ENCODE assay signal across 13 cellular contexts in the genomic region with DNA sequence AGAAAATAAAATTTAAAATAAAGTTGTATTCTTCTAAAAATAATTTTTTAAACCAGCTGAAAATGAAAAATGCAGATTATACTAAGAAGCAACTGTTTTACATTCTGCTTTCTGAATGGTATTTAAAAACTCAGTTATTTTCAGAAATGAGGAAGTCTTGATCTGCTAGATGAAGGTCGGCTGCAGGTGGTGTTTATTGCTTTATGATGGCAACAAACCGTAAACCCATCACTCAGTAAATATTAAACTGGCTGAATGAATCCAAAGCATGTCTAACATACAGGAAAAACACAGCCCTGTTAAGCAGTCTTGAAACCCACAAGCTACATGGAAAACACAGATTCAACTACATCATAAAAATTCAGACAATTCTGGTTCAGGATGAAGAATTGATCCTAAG. TPM values are rescaled to one million over a fixed set of nuclear protein-coding genes. Genes with fewer than 3 reads are reported as not detected.
DNase-seq lines count a peak whose midpoint lies in the region; ATAC-seq and TF ChIP-seq lines count a peak whose summit lies in the region.
"Had no signal": no experiment of that assay in that cellular context is flagged by ENCODE, and none has a peak within 500 bp of the region (broad histone marks: within the 10 kb centered on the region; RNA-seq: fewer than 3 reads in every experiment).

No MANE protein-coding gene starts in this region.

- no peak overlapping the region for H3K4me3 Mint-ChIP-seq in CD4-positive, alpha-beta memory T cell

- no peaks in the 10 kb centered on the region for H3K27me3 ChIP-seq in BE2C
- H3K27me3 ChIP-seq in CD4-positive, alpha-beta memory T cell (ENCODE audit: insufficient read depth, low read length), result no peaks in the 10 kb centered on the region
- H3K27me3 ChIP-seq: esophagus muscularis mucosa, SJSA1 had no signal

- CTCF ChIA-PET in CD4-positive, alpha-beta memory T cell (lab: Charles Lee; ENCODE audit: partially characterized antibody), result no interaction called here

- H3K4me1 ChIP-seq in BE2C, result no peaks in the 10 kb centered on the region
- H3K4me1 ChIP-seq in CD4-positive, alpha-beta memory T cell (ENCODE audit: insufficient read depth, low read length), result no peaks in the 10 kb centered on the region
- H3K4me1 ChIP-seq: A549, esophagus muscularis mucosa, lower lobe of right lung, SJSA1 had no signal

- no peak overlapping the region for H3K27ac ChIP-seq in CD4-positive, alpha-beta memory T cell (ENCODE audit: low read depth, low read length)
- H3K27ac ChIP-seq: A549, esophagus muscularis mucosa, lower lobe of right lung, SJSA1 had no signal

- DNase-seq in SHP77 treated with DMSO at 0.1 percent for 48 hours (lab: John Stamatoyannopoulos, UW), result peak; percentile 2
- DNase-seq in SHP77 (lab: John Stamatoyannopoulos, UW), result no peak
- DNase-seq in NOMO-1 (lab: John Stamatoyannopoulos, UW; ENCODE audit: unreplicated experiment in 2 of 2), result peak; percentile 9 to 85
- DNase-seq in BE2C, result no peak
- no peak for DNase-seq in CD4-positive, alpha-beta memory T cell
- DNase-seq in NCI-H748 treated with DMSO at 0.1 percent for 48 hours (lab: John Stamatoyannopoulos, UW), result no peak
- DNase-seq: lower lobe of right lung, NCI-H1105 treated with DMSO at 0.1 percent for 48 hours had no signal

- POLR2A ChIA-PET in CD4-positive, alpha-beta memory T cell (lab: Charles Lee; ENCODE audit: partially characterized antibody), result no interaction called here

- no peak overlapping the region for H3K4me3 ChIP-seq in BE2C (ENCODE audit: low read depth, low read length)
- H3K4me3 ChIP-seq in CD4-positive, alpha-beta memory T cell (ENCODE audit: low read length in 2 of 2), result no peak overlapping the region
- H3K4me3 ChIP-seq: A549, esophagus muscularis mucosa, lower lobe of right lung, SJSA1 had no signal

- TF ChIP-seq CTCF in BE2C (IDR thresholded peaks at IDR 0.05; ENCODE audit: low read depth, low read length), result no peak

- H3K36me3 ChIP-seq in BE2C, result no peaks in the 10 kb centered on the region
- H3K36me3 ChIP-seq in CD4-positive, alpha-beta memory T cell (ENCODE audit: insufficient read depth, low read length), result no peaks in the 10 kb centered on the region
- H3K36me3 ChIP-seq: esophagus muscularis mucosa, lower lobe of right lung, SJSA1 had no signal

- ATAC-seq in HG03066 (IDR thresholded peaks at IDR 0.05; ENCODE audit: low read depth, unreplicated experiment) (peak; percentile 57), HG03457 (IDR thresholded peaks at IDR 0.05; ENCODE audit: unreplicated experiment) (no peak)
- ATAC-seq: A549, lower lobe of right lung had no signal

- H3K9me3 ChIP-seq in BE2C, result no peaks in the 10 kb centered on the region
- H3K9me3 ChIP-seq in CD4-positive, alpha-beta memory T cell (ENCODE audit: control insufficient read depth in 1 of 2, low read length in 2 of 2), result no peaks in the 10 kb centered on the region
- H3K9me3 ChIP-seq: A549, esophagus muscularis mucosa, lower lobe of right lung, SJSA1 had no signal

- H3K9me3 Mint-ChIP-seq in CD4-positive, alpha-beta memory T cell, result no peaks in the 10 kb centered on the region

- intact Hi-C loops in CD4-positive, alpha-beta memory T cell (cut with micrococcal nuclease), result no loop called here

- no peaks in the 10 kb centered on the region for H3K36me3 Mint-ChIP-seq in CD4-positive, alpha-beta memory T cell

- H3K27me3 Mint-ChIP-seq in CD4-positive, alpha-beta memory T cell, result no peaks in the 10 kb centered on the region

- H3K27ac Mint-ChIP-seq in CD4-positive, alpha-beta memory T cell, result no peak overlapping the region

- H3K4me1 Mint-ChIP-seq in CD4-positive, alpha-beta memory T cell, result peaks cover 0 to 4% (median under 1%) of the 10 kb centered on the region in 4 donors

RNA-seq across cellular contexts. Expression of gene DYNLT3, which starts 29.3 kb away (rescaled TPM):
- polyA plus RNA-seq in BE2C (2012; ENCODE audit: insufficient read depth, insufficient read length, low read depth), result 13.6 TPM
- 10 to 100 TPM; 38.5 to 41.5 TPM for total RNA-seq in CD4-positive, alpha-beta memory T cell
- 10 to 100 TPM; 53.3 to 71.8 TPM for polyA plus RNA-seq in CD4-positive, alpha-beta memory T cell

RNA-seq across cellular contexts. Expression of gene CYBB, which starts 38.2 kb away (rescaled TPM):
- not detected for polyA plus RNA-seq in BE2C (2012; ENCODE audit: insufficient read depth, insufficient read length, low read depth)
- total RNA-seq in CD4-positive, alpha-beta memory T cell, result 1 to 10 TPM; 6.3 to 8.1 TPM
- polyA plus RNA-seq in CD4-positive, alpha-beta memory T cell, result under 1 TPM; 0.05 to 0.94 TPM

Comparison
In these comparisons a context has a peak if more than half of its experiments do, and no peak if none do; other contexts are left out.
1. DNase-seq: peak in SHP77 treated with DMSO at 0.1 percent for 48 hours (single experiment) and NOMO-1 (2 of 2); none in SHP77 (0 of 2), BE2C (single experiment), CD4-positive, alpha-beta memory T cell (0 of 5) and NCI-H748 treated with DMSO at 0.1 percent for 48 hours (single experiment).